ENCODE assay signal across 8 cellular contexts in genomic region chr15:40927497-40928346, GRCh38. TPM values are rescaled to one million over a fixed set of nuclear protein-coding genes. Genes with fewer than 3 reads are reported as not detected.
DNase-seq lines count a peak whose midpoint lies in the region; ATAC-seq and FAIRE-seq lines count a peak whose summit lies in the region.

No MANE protein-coding gene starts in this region.

- H3K4me3 ChIP-seq in H7 (ENCODE audit: insufficient read depth, low read depth, low read length): peak overlapping the region; percentile 46; the same call in 1 of the 2 replicates
- H3K4me3 ChIP-seq in rectal smooth muscle tissue (ENCODE audit: low read length): peak overlapping the region; percentile 24

- H3K4me1 ChIP-seq in rectal smooth muscle tissue (ENCODE audit: control insufficient read depth, insufficient read depth, low read length): peaks cover 6% of the 10 kb centered on the region

- H3K36me3 ChIP-seq in H7 (replicated peaks; ENCODE audit: control insufficient read depth, insufficient read depth, low read length) (no peaks in the 10 kb centered on the region), rectal smooth muscle tissue (ENCODE audit: control insufficient read depth, insufficient read depth, low read length) (no peaks in the 10 kb centered on the region)

- peak; percentile 87 for DNase-seq in H7
- DNase-seq in NCI-H748 treated with DMSO at 0.1 percent for 48 hours (lab: John Stamatoyannopoulos, UW): peak; percentile 18
- DNase-seq in effector memory CD8-positive, alpha-beta T cell: no peak
- no peak for DNase-seq in frontal cortex (ENCODE audit: low spot score in 2 of 2)
- no peak for DNase-seq in activated CD8-positive, alpha-beta memory T cell treated with anti-CD3 and anti-CD28 coated beads, Interleukin-2, amount 50 U/mL, for 4 hours
- no peak for DNase-seq in cerebellar nuclear complex (lab: John Stamatoyannopoulos, UW)
- DNase-seq in middle frontal gyrus (ENCODE audit: extremely low spot score, low spot score): no peak

- ATAC-seq in effector memory CD8-positive, alpha-beta T cell (replicated peaks): peak; percentile 30

- peaks cover 28 to 46% of the 10 kb centered on the region in 2 donors for H3K4me1 Mint-ChIP-seq in effector memory CD8-positive, alpha-beta T cell (ENCODE audit: low read depth in 2 of 2)

- H3K27me3 ChIP-seq in H7 (ENCODE audit: control insufficient read depth, insufficient read depth, low read length) (peaks cover 99% of the 10 kb centered on the region), rectal smooth muscle tissue (ENCODE audit: control insufficient read depth, insufficient read depth, low read length) (peaks cover 29% of the 10 kb centered on the region)

- peak overlapping the region; percentile 75 to 81 for H3K4me3 Mint-ChIP-seq in effector memory CD8-positive, alpha-beta T cell

- H3K36me3 Mint-ChIP-seq in effector memory CD8-positive, alpha-beta T cell (ENCODE audit: insufficient read depth): peaks cover 2% of the 10 kb centered on the region

- FAIRE-seq in frontal cortex (lab: Jason Lieb, UNC): no peak

- peaks cover 52 to 82% of the 10 kb centered on the region in 2 donors for H3K27me3 Mint-ChIP-seq in effector memory CD8-positive, alpha-beta T cell

- H3K9me3 Mint-ChIP-seq in effector memory CD8-positive, alpha-beta T cell: no peaks in the 10 kb centered on the region

- H3K27ac Mint-ChIP-seq in effector memory CD8-positive, alpha-beta T cell: no peak overlapping the region

- H3K27ac ChIP-seq in rectal smooth muscle tissue (ENCODE audit: low read depth, low read length): no peak overlapping the region

- H3K9ac ChIP-seq in rectal smooth muscle tissue (ENCODE audit: low read length): no peak overlapping the region

RNA-seq across cellular contexts. Expression of gene DLL4, which starts 1.4 kb away (rescaled TPM):
- total RNA-seq in H7 (2014; rRNA removed; shearing (Covaris generic)): 0.26 TPM in 1 of 2 replicates, not detected in the other
- total RNA-seq in frontal cortex: 4.1 TPM

RNA-seq across cellular contexts. Expression of gene CHAC1, which starts 25.5 kb away (rescaled TPM):
- total RNA-seq in H7 (2014; rRNA removed; shearing (Covaris generic)): 30.1 and 39.7 TPM in 2 replicates
- total RNA-seq in frontal cortex: 2.9 TPM

RNA-seq across cellular contexts. Expression of gene VPS18, which starts 33.5 kb away (rescaled TPM):
- total RNA-seq in H7 (2014; rRNA removed; shearing (Covaris generic)): 33.3 and 39.5 TPM in 2 replicates
- 29.8 TPM for total RNA-seq in frontal cortex

RNA-seq across cellular contexts. Expression of gene RHOV, which starts 53.7 kb away (rescaled TPM):
- 2.0 and 2.1 TPM in 2 replicates for total RNA-seq in H7 (2014; rRNA removed; shearing (Covaris generic))
- total RNA-seq in frontal cortex: 9.4 TPM

Comparison
In these comparisons a context has a peak if more than half of its experiments do, and no peak if none do; other contexts are left out.
1. DNase-seq: peak in H7 (single experiment) and NCI-H748 treated with DMSO at 0.1 percent for 48 hours (single experiment); none in effector memory CD8-positive, alpha-beta T cell (0 of 3), frontal cortex (0 of 2), activated CD8-positive, alpha-beta memory T cell treated with anti-CD3 and anti-CD28 coated beads, Interleukin-2, amount 50 U/mL, for 4 hours (single experiment), cerebellar nuclear complex (0 of 2) and middle frontal gyrus (single experiment).